In the genomic region with DNA sequence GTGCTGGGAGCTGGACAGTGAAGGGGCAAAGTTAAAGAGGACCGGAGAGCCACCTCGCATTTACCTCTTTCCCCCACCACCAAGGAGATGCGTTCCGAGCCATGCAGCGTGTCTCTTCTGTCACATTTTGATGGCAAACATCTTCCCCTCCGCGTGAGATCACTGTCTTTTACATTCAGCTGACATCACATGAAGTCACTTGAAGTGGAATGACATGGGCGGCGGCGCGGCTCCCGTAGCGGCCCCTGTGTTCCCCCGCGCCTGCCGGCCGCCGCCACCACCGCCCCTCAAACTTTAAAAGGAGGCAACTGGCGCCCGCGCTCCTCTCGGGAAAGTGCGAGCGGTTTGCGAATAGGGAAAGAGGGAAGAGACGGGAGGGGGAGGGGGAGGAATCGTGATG, we compare ENCODE assay signal across 1 cellular context.
TF ChIP-seq lines count a peak whose summit lies in the region.

FEZF2 (minus strand) TSS at position 336 of the 400 bp plus-strand sequence. CDS start 682 bp downstream, outside the sequence.

TF ChIP-seq in HEK293, 187 proteins besides CTCF, POLR2A, EP300 and RAD21 (continued from another document):
- TF ChIP-seq, protein P1, sequence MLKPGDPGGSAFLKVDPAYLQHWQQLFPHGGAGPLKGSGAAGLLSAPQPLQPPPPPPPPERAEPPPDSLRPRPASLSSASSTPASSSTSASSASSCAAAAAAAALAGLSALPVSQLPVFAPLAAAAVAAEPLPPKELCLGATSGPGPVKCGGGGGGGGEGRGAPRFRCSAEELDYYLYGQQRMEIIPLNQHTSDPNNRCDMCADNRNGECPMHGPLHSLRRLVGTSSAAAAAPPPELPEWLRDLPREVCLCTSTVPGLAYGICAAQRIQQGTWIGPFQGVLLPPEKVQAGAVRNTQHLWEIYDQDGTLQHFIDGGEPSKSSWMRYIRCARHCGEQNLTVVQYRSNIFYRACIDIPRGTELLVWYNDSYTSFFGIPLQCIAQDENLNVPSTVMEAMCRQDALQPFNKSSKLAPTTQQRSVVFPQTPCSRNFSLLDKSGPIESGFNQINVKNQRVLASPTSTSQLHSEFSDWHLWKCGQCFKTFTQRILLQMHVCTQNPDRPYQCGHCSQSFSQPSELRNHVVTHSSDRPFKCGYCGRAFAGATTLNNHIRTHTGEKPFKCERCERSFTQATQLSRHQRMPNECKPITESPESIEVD (tag by site-specific recombination; IDR thresholded peaks at IDR 0.05): no peak
- TF ChIP-seq, protein P2, sequence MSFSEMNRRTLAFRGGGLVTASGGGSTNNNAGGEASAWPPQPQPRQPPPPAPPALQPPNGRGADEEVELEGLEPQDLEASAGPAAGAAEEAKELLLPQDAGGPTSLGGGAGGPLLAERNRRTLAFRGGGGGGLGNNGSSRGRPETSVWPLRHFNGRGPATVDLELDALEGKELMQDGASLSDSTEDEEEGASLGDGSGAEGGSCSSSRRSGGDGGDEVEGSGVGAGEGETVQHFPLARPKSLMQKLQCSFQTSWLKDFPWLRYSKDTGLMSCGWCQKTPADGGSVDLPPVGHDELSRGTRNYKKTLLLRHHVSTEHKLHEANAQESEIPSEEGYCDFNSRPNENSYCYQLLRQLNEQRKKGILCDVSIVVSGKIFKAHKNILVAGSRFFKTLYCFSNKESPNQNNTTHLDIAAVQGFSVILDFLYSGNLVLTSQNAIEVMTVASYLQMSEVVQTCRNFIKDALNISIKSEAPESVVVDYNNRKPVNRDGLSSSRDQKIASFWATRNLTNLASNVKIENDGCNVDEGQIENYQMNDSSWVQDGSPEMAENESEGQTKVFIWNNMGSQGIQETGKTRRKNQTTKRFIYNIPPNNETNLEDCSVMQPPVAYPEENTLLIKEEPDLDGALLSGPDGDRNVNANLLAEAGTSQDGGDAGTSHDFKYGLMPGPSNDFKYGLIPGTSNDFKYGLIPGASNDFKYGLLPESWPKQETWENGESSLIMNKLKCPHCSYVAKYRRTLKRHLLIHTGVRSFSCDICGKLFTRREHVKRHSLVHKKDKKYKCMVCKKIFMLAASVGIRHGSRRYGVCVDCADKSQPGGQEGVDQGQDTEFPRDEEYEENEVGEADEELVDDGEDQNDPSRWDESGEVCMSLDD (tag by site-specific recombination; IDR thresholded peaks at IDR 0.05): no peak
- TF ChIP-seq, protein P3, sequence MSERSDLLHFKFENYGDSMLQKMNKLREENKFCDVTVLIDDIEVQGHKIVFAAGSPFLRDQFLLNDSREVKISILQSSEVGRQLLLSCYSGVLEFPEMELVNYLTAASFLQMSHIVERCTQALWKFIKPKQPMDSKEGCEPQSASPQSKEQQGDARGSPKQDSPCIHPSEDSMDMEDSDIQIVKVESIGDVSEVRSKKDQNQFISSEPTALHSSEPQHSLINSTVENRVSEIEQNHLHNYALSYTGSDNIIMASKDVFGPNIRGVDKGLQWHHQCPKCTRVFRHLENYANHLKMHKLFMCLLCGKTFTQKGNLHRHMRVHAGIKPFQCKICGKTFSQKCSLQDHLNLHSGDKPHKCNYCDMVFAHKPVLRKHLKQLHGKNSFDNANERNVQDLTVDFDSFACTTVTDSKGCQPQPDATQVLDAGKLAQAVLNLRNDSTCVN (tag by site-specific recombination; optimal IDR thresholded peaks at IDR 0.05): peak; percentile 15
- TF ChIP-seq ZNF398 (tag by site-specific recombination; IDR thresholded peaks at IDR 0.05) (peak; percentile 63), ZFP37 (tag by site-specific recombination; IDR thresholded peaks at IDR 0.05) (no peak), ZNF266 (tag by site-specific recombination; IDR thresholded peaks at IDR 0.05; ENCODE audit: low read depth) (no peak), FEZF1 (tag by site-specific recombination; IDR thresholded peaks at IDR 0.05) (no peak), ZBTB21 (tag by site-specific recombination; IDR thresholded peaks at IDR 0.05) (peak; percentile 60; the same call in 1 of the 2 replicates), ZFP3 (tag by site-specific recombination; IDR thresholded peaks at IDR 0.05; ENCODE audit: low read depth) (no peak), ZNF138 (tag by site-specific recombination; IDR thresholded peaks at IDR 0.05; ENCODE audit: borderline replicate concordance) (no peak), AEBP2 (tag by site-specific recombination; IDR thresholded peaks at IDR 0.05; ENCODE audit: borderline replicate concordance) (no peak), ZNF214 (tag by site-specific recombination; IDR thresholded peaks at IDR 0.05; ENCODE audit: borderline replicate concordance) (no peak), ZIC2 (tag by site-specific recombination; IDR thresholded peaks at IDR 0.05) (no peak), ZNF510 (tag by site-specific recombination; IDR thresholded peaks at IDR 0.05; ENCODE audit: insufficient replicate concordance) (no peak), ZNF202 (tag by site-specific recombination; IDR thresholded peaks at IDR 0.05; ENCODE audit: borderline replicate concordance) (no peak), ZNF335 (tag by site-specific recombination; conservative IDR thresholded peaks at IDR 0.05) (0 out of 2 replicates have a peak, but pooled peaks have one; percentile 2)
- TF ChIP-seq, protein P4, sequence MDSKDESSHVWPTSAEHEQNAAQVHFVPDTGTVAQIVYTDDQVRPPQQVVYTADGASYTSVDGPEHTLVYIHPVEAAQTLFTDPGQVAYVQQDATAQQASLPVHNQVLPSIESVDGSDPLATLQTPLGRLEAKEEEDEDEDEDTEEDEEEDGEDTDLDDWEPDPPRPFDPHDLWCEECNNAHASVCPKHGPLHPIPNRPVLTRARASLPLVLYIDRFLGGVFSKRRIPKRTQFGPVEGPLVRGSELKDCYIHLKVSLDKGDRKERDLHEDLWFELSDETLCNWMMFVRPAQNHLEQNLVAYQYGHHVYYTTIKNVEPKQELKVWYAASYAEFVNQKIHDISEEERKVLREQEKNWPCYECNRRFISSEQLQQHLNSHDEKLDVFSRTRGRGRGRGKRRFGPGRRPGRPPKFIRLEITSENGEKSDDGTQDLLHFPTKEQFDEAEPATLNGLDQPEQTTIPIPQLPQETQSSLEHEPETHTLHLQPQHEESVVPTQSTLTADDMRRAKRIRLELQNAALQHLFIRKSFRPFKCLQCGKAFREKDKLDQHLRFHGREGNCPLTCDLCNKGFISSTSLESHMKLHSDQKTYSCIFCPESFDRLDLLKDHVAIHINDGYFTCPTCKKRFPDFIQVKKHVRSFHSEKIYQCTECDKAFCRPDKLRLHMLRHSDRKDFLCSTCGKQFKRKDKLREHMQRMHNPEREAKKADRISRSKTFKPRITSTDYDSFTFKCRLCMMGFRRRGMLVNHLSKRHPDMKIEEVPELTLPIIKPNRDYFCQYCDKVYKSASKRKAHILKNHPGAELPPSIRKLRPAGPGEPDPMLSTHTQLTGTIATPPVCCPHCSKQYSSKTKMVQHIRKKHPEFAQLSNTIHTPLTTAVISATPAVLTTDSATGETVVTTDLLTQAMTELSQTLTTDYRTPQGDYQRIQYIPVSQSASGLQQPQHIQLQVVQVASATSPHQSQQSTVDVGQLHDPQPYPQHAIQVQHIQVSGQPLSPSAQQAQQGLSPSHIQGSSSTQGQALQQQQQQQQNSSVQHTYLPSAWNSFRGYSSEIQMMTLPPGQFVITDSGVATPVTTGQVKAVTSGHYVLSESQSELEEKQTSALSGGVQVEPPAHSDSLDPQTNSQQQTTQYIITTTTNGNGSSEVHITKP (tag by site-specific recombination; IDR thresholded peaks at IDR 0.05): peak; percentile 47; the same call in 1 of the 2 replicates
